1 cellular context compared by ENCODE assay signal in the genomic region with DNA sequence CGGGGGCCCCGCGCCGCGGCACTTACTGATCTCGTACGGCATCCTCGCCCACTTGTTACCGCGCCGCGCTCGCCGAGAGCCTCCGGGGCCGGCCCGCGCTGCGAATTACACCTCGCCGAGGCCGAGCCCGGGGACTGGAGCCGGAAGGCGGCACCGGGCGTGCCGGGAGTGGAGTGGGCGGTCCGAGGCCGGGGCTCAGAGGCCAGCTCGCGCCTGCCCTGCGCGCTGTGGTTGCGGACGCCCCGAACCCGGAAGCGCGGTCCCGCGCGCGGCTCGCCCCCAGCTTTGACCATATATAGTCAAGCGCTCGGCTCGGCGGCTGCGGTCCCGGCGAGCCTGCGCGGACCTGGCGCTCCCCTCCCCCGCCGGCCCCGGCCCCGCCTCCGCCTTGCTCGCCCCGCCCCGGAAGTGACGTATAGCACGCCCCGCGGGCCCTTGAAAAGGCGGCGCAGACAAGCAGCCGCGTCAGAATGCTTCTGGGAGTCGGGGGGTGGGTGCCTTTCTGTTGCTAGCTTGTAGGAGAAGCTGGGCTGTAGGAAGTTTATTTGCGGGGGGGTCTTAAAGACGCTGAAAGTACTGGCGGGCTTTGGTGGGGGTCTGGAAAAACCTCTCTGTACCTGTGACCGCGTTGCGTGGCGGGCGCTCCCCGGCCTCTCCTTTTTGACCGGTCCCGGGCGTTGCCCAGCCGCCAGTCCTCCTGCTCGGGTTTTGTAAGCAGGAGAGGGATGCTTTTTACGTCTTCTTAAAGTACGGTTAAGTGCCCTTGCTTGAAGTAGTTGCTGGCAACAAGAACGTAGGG.
TF ChIP-seq lines count a peak whose summit lies in the region.

A gene with protein sequence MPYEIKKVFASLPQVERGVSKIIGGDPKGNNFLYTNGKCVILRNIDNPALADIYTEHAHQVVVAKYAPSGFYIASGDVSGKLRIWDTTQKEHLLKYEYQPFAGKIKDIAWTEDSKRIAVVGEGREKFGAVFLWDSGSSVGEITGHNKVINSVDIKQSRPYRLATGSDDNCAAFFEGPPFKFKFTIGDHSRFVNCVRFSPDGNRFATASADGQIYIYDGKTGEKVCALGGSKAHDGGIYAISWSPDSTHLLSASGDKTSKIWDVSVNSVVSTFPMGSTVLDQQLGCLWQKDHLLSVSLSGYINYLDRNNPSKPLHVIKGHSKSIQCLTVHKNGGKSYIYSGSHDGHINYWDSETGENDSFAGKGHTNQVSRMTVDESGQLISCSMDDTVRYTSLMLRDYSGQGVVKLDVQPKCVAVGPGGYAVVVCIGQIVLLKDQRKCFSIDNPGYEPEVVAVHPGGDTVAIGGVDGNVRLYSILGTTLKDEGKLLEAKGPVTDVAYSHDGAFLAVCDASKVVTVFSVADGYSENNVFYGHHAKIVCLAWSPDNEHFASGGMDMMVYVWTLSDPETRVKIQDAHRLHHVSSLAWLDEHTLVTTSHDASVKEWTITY (minus strand): TSS at position 175 of the 799 bp plus-strand sequence. CDS start 133 bp downstream, at position 42.

TF ChIP-seq in SK-N-SH treated with all-trans-retinoic acid at 6 μM for 48 hours, 23 proteins besides CTCF, POLR2A, EP300 and RAD21 (continued from another document):
- TF ChIP-seq, protein P1, sequence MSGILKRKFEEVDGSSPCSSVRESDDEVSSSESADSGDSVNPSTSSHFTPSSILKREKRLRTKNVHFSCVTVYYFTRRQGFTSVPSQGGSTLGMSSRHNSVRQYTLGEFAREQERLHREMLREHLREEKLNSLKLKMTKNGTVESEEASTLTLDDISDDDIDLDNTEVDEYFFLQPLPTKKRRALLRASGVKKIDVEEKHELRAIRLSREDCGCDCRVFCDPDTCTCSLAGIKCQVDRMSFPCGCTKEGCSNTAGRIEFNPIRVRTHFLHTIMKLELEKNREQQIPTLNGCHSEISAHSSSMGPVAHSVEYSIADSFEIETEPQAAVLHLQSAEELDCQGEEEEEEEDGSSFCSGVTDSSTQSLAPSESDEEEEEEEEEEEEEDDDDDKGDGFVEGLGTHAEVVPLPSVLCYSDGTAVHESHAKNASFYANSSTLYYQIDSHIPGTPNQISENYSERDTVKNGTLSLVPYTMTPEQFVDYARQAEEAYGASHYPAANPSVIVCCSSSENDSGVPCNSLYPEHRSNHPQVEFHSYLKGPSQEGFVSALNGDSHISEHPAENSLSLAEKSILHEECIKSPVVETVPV (CRISPR knock-in tag; IDR thresholded peaks at IDR 0.05) = peak; percentile 61; the same call in 1 of the 2 replicates
- TF ChIP-seq OSR1 (CRISPR knock-in tag; IDR thresholded peaks at IDR 0.05) = no peak
- TF ChIP-seq, protein P2, sequence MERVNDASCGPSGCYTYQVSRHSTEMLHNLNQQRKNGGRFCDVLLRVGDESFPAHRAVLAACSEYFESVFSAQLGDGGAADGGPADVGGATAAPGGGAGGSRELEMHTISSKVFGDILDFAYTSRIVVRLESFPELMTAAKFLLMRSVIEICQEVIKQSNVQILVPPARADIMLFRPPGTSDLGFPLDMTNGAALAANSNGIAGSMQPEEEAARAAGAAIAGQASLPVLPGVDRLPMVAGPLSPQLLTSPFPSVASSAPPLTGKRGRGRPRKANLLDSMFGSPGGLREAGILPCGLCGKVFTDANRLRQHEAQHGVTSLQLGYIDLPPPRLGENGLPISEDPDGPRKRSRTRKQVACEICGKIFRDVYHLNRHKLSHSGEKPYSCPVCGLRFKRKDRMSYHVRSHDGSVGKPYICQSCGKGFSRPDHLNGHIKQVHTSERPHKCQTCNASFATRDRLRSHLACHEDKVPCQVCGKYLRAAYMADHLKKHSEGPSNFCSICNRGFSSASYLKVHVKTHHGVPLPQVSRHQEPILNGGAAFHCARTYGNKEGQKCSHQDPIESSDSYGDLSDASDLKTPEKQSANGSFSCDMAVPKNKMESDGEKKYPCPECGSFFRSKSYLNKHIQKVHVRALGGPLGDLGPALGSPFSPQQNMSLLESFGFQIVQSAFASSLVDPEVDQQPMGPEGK (CRISPR knock-in tag; IDR thresholded peaks at IDR 0.05; ENCODE audit: borderline replicate concordance) = peak; percentile 93
- no peak for TF ChIP-seq SNAI2 (CRISPR knock-in tag; IDR thresholded peaks at IDR 0.05)
